In the genomic region with DNA sequence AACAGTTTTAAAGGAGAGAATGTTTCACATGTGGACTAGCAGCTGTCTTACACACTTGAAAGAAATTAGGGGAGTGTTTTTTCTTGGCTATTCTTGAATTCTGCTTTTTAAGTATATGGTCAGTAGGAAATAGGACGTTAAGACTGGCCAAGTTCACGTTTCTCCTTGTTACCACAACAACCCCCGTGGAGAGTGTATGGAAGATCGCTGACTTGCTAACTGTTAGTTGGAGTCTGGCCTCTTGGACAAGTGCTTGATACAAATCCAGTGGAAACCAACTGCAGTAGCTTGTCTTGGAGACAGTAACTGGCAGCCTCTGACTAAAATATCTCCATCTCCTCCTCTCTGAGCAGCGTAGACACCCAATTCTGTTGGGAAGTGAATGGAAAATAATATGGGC, we compare ENCODE assay signal across 8 cellular contexts. TPM values are rescaled to one million over a fixed set of nuclear protein-coding genes. Genes with fewer than 3 reads are reported as not detected.
DNase-seq lines count a peak whose midpoint lies in the region; ATAC-seq and TF ChIP-seq lines count a peak whose summit lies in the region.

No MANE protein-coding gene starts in this region.

- H3K4me1 Mint-ChIP-seq in CD14-positive monocyte = peaks cover 48% of the 10 kb centered on the region
- H3K4me1 Mint-ChIP-seq in effector memory CD8-positive, alpha-beta T cell (ENCODE audit: low read depth in 2 of 2) = peaks cover 37 to 42% of the 10 kb centered on the region in 2 donors
- H3K4me1 Mint-ChIP-seq in neural crest cell = peaks cover 47% of the 10 kb centered on the region

- CTCF ChIA-PET in OCI-LY7 (lab: Charles Lee; ENCODE audit: unreplicated experiment) = no interaction called here

- H3K4me3 Mint-ChIP-seq in CD14-positive monocyte (peak overlapping the region; percentile 94 to 97), neural crest cell (peak overlapping the region; percentile 91)
- H3K4me3 Mint-ChIP-seq in effector memory CD8-positive, alpha-beta T cell = peak overlapping the region; percentile 93 to 98

- no peaks in the 10 kb centered on the region for H3K9me3 Mint-ChIP-seq in CD14-positive monocyte
- H3K9me3 Mint-ChIP-seq in effector memory CD8-positive, alpha-beta T cell = no peaks in the 10 kb centered on the region
- H3K9me3 Mint-ChIP-seq in neural crest cell = no peaks in the 10 kb centered on the region

- H3K4me2 ChIP-seq in OCI-LY7 (ENCODE audit: low read length) = peak overlapping the region; percentile 79

- peak overlapping the region; percentile 88 to 97 (median 95) for H3K27ac Mint-ChIP-seq in CD14-positive monocyte
- H3K27ac Mint-ChIP-seq in effector memory CD8-positive, alpha-beta T cell = peak overlapping the region in 1 of 2 donors; percentile 96
- H3K27ac Mint-ChIP-seq in neural crest cell (ENCODE audit: unreplicated experiment) = no peak overlapping the region

- H4K20me1 ChIP-seq in OCI-LY7 (ENCODE audit: insufficient read depth, low read length) = no peaks in the 10 kb centered on the region

- no peaks in the 10 kb centered on the region for H3K36me3 ChIP-seq in OCI-LY7 (ENCODE audit: insufficient read depth, low read length)

- H3K9me3 ChIP-seq in OCI-LY7 (ENCODE audit: low read length) = no peaks in the 10 kb centered on the region

- H3K79me2 ChIP-seq in OCI-LY7 (ENCODE audit: insufficient read depth, low read depth, low read length) = no peaks in the 10 kb centered on the region

- peak overlapping the region; percentile 91 for H3K27ac ChIP-seq in OCI-LY7 (ENCODE audit: low read depth, low read length, poor library complexity, severe bottlenecking)

- TF ChIP-seq CTCF in CD14-positive monocyte (IDR thresholded peaks at IDR 0.05) = no peak
- no peak for TF ChIP-seq CTCF in OCI-LY7 (conservative IDR thresholded peaks at IDR 0.05; ENCODE audit: low read length)
- no peak for TF ChIP-seq CTCF in neural crest cell (conservative IDR thresholded peaks at IDR 0.05)

- peak overlapping the region; percentile 74 for H3K4me3 ChIP-seq in OCI-LY7 (ENCODE audit: low read depth, low read length, poor library complexity, severe bottlenecking)

- intact Hi-C loops in CD14-positive monocyte (cut with micrococcal nuclease) = loop anchor here in 1 of 2 donors (10.0 kb wide), 1 partner anchor 56 kb away; no protein-coding TSS in a partner anchor
- intact Hi-C loops in OCI-LY7 (cut with micrococcal nuclease; ENCODE audit: unreplicated experiment) = no loop called here

- H2AFZ ChIP-seq in OCI-LY7 (ENCODE audit: low read length) = peak overlapping the region; percentile 71; the same call in 1 of the 2 replicates

- peaks cover 45% of the 10 kb centered on the region for H3K4me1 ChIP-seq in OCI-LY7 (ENCODE audit: insufficient read depth, low read length, poor library complexity, severe bottlenecking)

- peaks cover 3 to 7% (median 6%) of the 10 kb centered on the region in 3 donors for H3K27me3 Mint-ChIP-seq in CD14-positive monocyte (ENCODE audit: low read depth in 3 of 3)
- H3K27me3 Mint-ChIP-seq in effector memory CD8-positive, alpha-beta T cell = no peaks in the 10 kb centered on the region
- H3K27me3 Mint-ChIP-seq in neural crest cell (ENCODE audit: low read depth) = peaks cover 47% of the 10 kb centered on the region

- no TSS peak for BruUV-seq in OCI-LY7 (replicated peaks; lab: Mats Ljungman, UMichigan)

- POLR2A ChIA-PET in OCI-LY7 (lab: Charles Lee) = interaction anchor here (0.5 to 2.9 kb wide), 11 partner anchors 8 to 1552 kb away, joined by 3 to 12 read pairs (median 3); no protein-coding TSS in a partner anchor

- DNase-seq in CD14-positive monocyte (ENCODE audit: low spot score) (no peak), OCI-LY7 (ENCODE audit: low spot score) (peak; percentile 20), neural crest cell (ENCODE audit: low read depth, low spot score) (no peak), NCI-H128 (lab: John Stamatoyannopoulos, UW; ENCODE audit: unreplicated experiment) (no peak), D341Med (ENCODE audit: low spot score) (no peak)
- DNase-seq in effector memory CD8-positive, alpha-beta T cell = no peak

- H3K9me2 ChIP-seq in OCI-LY7 (ENCODE audit: insufficient read depth, low read length) = no peaks in the 10 kb centered on the region

- no peak for ATAC-seq in effector memory CD8-positive, alpha-beta T cell (replicated peaks)
- ATAC-seq in GM19324 (IDR thresholded peaks at IDR 0.05; ENCODE audit: low FRiP score, unreplicated experiment) = no peak
- ATAC-seq in HG03139 (IDR thresholded peaks at IDR 0.05; ENCODE audit: unreplicated experiment) = no peak

- H3K36me3 Mint-ChIP-seq in CD14-positive monocyte (no peaks in the 10 kb centered on the region), neural crest cell (ENCODE audit: low read depth) (no peaks in the 10 kb centered on the region)
- peaks cover 25% of the 10 kb centered on the region for H3K36me3 Mint-ChIP-seq in effector memory CD8-positive, alpha-beta T cell (ENCODE audit: insufficient read depth)

RNA-seq across cellular contexts. Expression of a gene that starts 3.8 kb away (rescaled TPM):
- polyA plus RNA-seq in CD14-positive monocyte = 1 to 10 TPM; 1.4 to 5.3 TPM
- total RNA-seq in OCI-LY7 (2014; rRNA removed; shearing (Covaris generic)) = 2.8 and 7.8 TPM in 2 replicates
- total RNA-seq in OCI-LY7 (2022) (16.4 and 18.8 TPM in 2 replicates), neural crest cell (2.2 and 3.4 TPM in 2 replicates)
